ENCODE assay signal across 8 cellular contexts in the genomic region with DNA sequence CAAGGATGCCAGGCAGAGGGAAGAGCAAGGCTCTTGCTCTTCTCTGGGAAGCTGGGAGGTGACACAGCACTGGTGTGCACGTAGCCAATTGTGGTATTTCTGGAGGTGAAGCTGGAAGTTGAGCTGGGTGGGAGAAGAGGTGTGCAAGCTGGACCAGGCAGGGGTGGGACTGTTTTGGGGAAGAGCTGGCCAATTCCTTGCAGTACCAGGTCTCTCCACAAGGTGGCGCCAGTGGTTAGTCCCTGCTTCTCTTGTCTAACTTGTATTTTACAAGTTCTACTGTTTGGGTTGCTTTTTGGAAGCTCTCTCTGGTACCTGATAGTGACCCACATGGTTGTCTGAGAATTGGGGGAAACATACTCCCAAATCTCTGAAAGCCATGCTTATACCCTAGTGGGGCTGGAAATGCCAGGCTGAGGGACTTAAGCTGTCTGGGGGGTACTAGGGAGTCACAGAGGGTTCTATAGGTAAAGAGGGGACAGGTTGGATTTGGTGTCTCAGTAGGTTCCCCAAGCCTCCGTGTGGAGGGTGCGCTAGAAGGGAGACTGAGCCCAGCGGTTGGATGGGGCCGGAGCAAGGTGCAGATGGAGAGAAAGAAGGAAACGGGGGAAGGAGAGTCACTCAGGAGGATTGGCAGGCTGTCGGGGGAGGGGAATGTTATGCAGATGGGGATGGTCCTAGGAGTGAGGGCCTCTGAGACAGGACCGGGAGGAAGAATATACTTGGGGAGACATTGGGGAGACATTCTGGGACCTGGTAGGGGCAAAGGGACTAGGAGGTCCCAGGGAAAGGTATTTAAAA. TPM values are rescaled to one million over a fixed set of nuclear protein-coding genes. Genes with fewer than 3 reads are reported as not detected.
DNase-seq lines count a peak whose midpoint lies in the region; ATAC-seq and TF ChIP-seq lines count a peak whose summit lies in the region.

No MANE protein-coding gene starts in this region.

- no peak overlapping the region for H3K4me3 Mint-ChIP-seq in activated CD8-positive, alpha-beta T cell treated with anti-CD3 and anti-CD28 coated beads for 36 hours
- peak overlapping the region in 4 of 8 donors; percentile 5 to 66 (median 34) for H3K4me3 Mint-ChIP-seq in naive B cell

- H3K36me3 ChIP-seq in effector memory CD4-positive, alpha-beta T cell (ENCODE audit: control insufficient read depth, insufficient read depth, low read length), result no peaks in the 10 kb centered on the region

- H3K36me3 Mint-ChIP-seq in activated CD8-positive, alpha-beta T cell treated with anti-CD3 and anti-CD28 coated beads for 36 hours (ENCODE audit: low read depth), result no peaks in the 10 kb centered on the region
- no peaks in the 10 kb centered on the region for H3K36me3 Mint-ChIP-seq in naive B cell

- POLR2A ChIA-PET in activated CD8-positive, alpha-beta T cell treated with anti-CD3 and anti-CD28 coated beads for 36 hours (lab: Charles Lee), result interaction anchor here (1.0 to 1.6 kb wide), 2 partner anchors 15 to 97 kb away, joined by 3 to 6 read pairs; no protein-coding TSS in a partner anchor

- intact Hi-C loops in activated CD8-positive, alpha-beta T cell treated with anti-CD3 and anti-CD28 coated beads for 36 hours (cut with micrococcal nuclease), result no loop called here

- no peaks in the 10 kb centered on the region for H3K9me3 ChIP-seq in effector memory CD4-positive, alpha-beta T cell (ENCODE audit: control insufficient read depth, low read length)

- H3K27ac Mint-ChIP-seq in activated CD8-positive, alpha-beta T cell treated with anti-CD3 and anti-CD28 coated beads for 36 hours, result no peak overlapping the region
- H3K27ac Mint-ChIP-seq in naive B cell, result peak overlapping the region in 4 of 6 donors; percentile 66 to 90 (median 72)

- no peak for ATAC-seq in activated CD8-positive, alpha-beta T cell treated with anti-CD3 and anti-CD28 coated beads for 36 hours
- ATAC-seq in naive B cell (ENCODE audit: low read depth in 2 of 2) (no peak), HG02981 (IDR thresholded peaks at IDR 0.05; ENCODE audit: unreplicated experiment) (no peak)

- no peak overlapping the region for H3K4me3 ChIP-seq in effector memory CD4-positive, alpha-beta T cell (ENCODE audit: insufficient read depth, low read depth, low read length, poor library complexity, severe bottlenecking)

- no peaks in the 10 kb centered on the region for H3K9me3 Mint-ChIP-seq in activated CD8-positive, alpha-beta T cell treated with anti-CD3 and anti-CD28 coated beads for 36 hours
- no peaks in the 10 kb centered on the region for H3K9me3 Mint-ChIP-seq in naive B cell

- H3K27me3 Mint-ChIP-seq in activated CD8-positive, alpha-beta T cell treated with anti-CD3 and anti-CD28 coated beads for 36 hours, result peaks cover 6% of the 10 kb centered on the region
- H3K27me3 Mint-ChIP-seq in naive B cell, result peaks cover 0 to 45% (median 0%) of the 10 kb centered on the region in 3 donors

- peaks cover 20% of the 10 kb centered on the region for H3K4me1 ChIP-seq in effector memory CD4-positive, alpha-beta T cell (ENCODE audit: control insufficient read depth, insufficient read depth, low read length, poor library complexity, severe bottlenecking)

- no peaks in the 10 kb centered on the region for H3K27me3 ChIP-seq in effector memory CD4-positive, alpha-beta T cell (replicated peaks; ENCODE audit: control insufficient read depth, insufficient read depth, low read length, poor library complexity, severe bottlenecking)

- H3K4me1 Mint-ChIP-seq in activated CD8-positive, alpha-beta T cell treated with anti-CD3 and anti-CD28 coated beads for 36 hours (ENCODE audit: low read depth), result peaks cover 13% of the 10 kb centered on the region
- peaks cover 41 to 49% (median 47%) of the 10 kb centered on the region in 3 donors for H3K4me1 Mint-ChIP-seq in naive B cell

- CTCF ChIA-PET in activated CD8-positive, alpha-beta T cell treated with anti-CD3 and anti-CD28 coated beads for 36 hours (lab: Charles Lee), result interaction anchor here (0.5 to 2.7 kb wide), 51 partner anchors 10 to 396 kb away, joined by 3 to 40 read pairs (median 4); partner anchors contain the start of gene ZNF30

- no peak overlapping the region for H3K27ac ChIP-seq in effector memory CD4-positive, alpha-beta T cell (ENCODE audit: insufficient read depth, low read length, poor library complexity, severe bottlenecking)

- DNase-seq in NCI-H2029 treated with DMSO at 0.1 percent for 48 hours (lab: John Stamatoyannopoulos, UW) (peak; percentile 16), NCI-H2029 (lab: John Stamatoyannopoulos, UW) (no peak), NCI-H1105 (lab: John Stamatoyannopoulos, UW) (peak; percentile 8), naive B cell (peak; percentile 37), superior temporal gyrus (ENCODE audit: extremely low spot score) (peak; percentile 94)
- peak; percentile 69 for DNase-seq in activated CD8-positive, alpha-beta T cell treated with anti-CD3 and anti-CD28 coated beads for 36 hours
- DNase-seq in effector memory CD4-positive, alpha-beta T cell, result peak; percentile 23 to 54 (median 34)

- TF ChIP-seq CTCF in activated CD8-positive, alpha-beta T cell treated with anti-CD3 and anti-CD28 coated beads for 36 hours (IDR thresholded peaks at IDR 0.05), result peak; percentile 98

RNA-seq across cellular contexts. Expression of gene HPN, which starts 3.0 kb away (rescaled TPM):
- under 1 TPM in 1 of 2 experiments, not detected in 1; 0.11 TPM for total RNA-seq in activated CD8-positive, alpha-beta T cell treated with anti-CD3 and anti-CD28 coated beads for 36 hours
- not detected for polyA plus RNA-seq in naive B cell (ENCODE audit: low read depth in 6 of 6)

RNA-seq across cellular contexts. Expression of gene SCN1B, which starts 14.2 kb away (rescaled TPM):
- total RNA-seq in activated CD8-positive, alpha-beta T cell treated with anti-CD3 and anti-CD28 coated beads for 36 hours, result under 1 TPM; 0.63 to 0.90 TPM
- polyA plus RNA-seq in naive B cell (ENCODE audit: low read depth in 6 of 6), result under 1 TPM in 4 of 6 donors, not detected in 2; 0.06 to 0.36 (median 0.28) TPM

RNA-seq across cellular contexts. Expression of gene GRAMD1A, which starts 44.4 kb away (rescaled TPM):
- total RNA-seq in activated CD8-positive, alpha-beta T cell treated with anti-CD3 and anti-CD28 coated beads for 36 hours, result 100 to 1,000 TPM; 128 to 134 TPM
- polyA plus RNA-seq in naive B cell (ENCODE audit: low read depth in 6 of 6), result 10 to 100 TPM; 10.4 to 29.3 (median 12.3) TPM
